8 cellular contexts compared by ENCODE assay signal in genomic region chr1:53947172-53947835, GRCh38. TPM values are rescaled to one million over a fixed set of nuclear protein-coding genes. Genes with fewer than 3 reads are reported as not detected.
DNase-seq lines count a peak whose midpoint lies in the region; ATAC-seq and TF ChIP-seq lines count a peak whose summit lies in the region.

No MANE protein-coding gene starts in this region.

- H3K4me3 ChIP-seq in GM23248 = peak overlapping the region; percentile 92
- peak overlapping the region; percentile 79 to 96 (median 84) for H3K4me3 ChIP-seq in esophagus squamous epithelium
- peak overlapping the region; percentile 78 for H3K4me3 ChIP-seq in retinal pigment epithelial cell (ENCODE audit: low read length)

- H2AFZ ChIP-seq in GM23248 = no peak overlapping the region

- TF ChIP-seq POLR2A in esophagus squamous epithelium (IDR thresholded peaks at IDR 0.05) = no peak

- H3K79me2 ChIP-seq in GM23248 (ENCODE audit: insufficient read depth) = peaks cover 92% of the 10 kb centered on the region

- in situ Hi-C loops in GM23248 (cut with MboI) = no loop called here

- peak overlapping the region; percentile 87 for H3K9ac ChIP-seq in GM23248

- no peaks in the 10 kb centered on the region for H3K27me3 ChIP-seq in GM23248 (replicated peaks; ENCODE audit: insufficient read depth)
- H3K27me3 ChIP-seq in esophagus squamous epithelium = no peaks in the 10 kb centered on the region

- CTCF ChIA-PET in RWPE1 (lab: Yijun Ruan, JAX) = interaction anchor here (0.6 kb wide), 1 partner anchor 62 kb away, joined by 3 read pairs; no protein-coding TSS in a partner anchor

- H3K4me2 ChIP-seq in GM23248 (ENCODE audit: unreplicated experiment) = peak overlapping the region; percentile 90

- peaks cover 4% of the 10 kb centered on the region; the same call in 1 of the 2 replicates for H3K36me3 ChIP-seq in GM23248 (ENCODE audit: low read depth)
- H3K36me3 ChIP-seq in esophagus squamous epithelium = peaks cover 0 to 11% (median 5%) of the 10 kb centered on the region in 3 donors

- H3K4me1 ChIP-seq in GM23248 (ENCODE audit: insufficient read depth) (peaks cover 25% of the 10 kb centered on the region), esophagus squamous epithelium (peaks cover 14 to 53% (median 21%) of the 10 kb centered on the region in 3 donors)

- no peaks in the 10 kb centered on the region for H3K9me3 ChIP-seq in GM23248 (ENCODE audit: low read depth)
- no peaks in the 10 kb centered on the region for H3K9me3 ChIP-seq in esophagus squamous epithelium

- intact Hi-C loops in esophagus squamous epithelium (cut with DNase I) = loop anchor here (5.0 kb wide), 1 partner anchor 70 kb away; no protein-coding TSS in a partner anchor

- H4K20me1 ChIP-seq in GM23248 (ENCODE audit: insufficient read depth) = no peaks in the 10 kb centered on the region

- H3F3A ChIP-seq in GM23248 (ENCODE audit: insufficient read depth) = no peaks in the 10 kb centered on the region

- peaks cover 6% of the 10 kb centered on the region; the same call in 1 of the 2 replicates for H3K9me2 ChIP-seq in GM23248 (ENCODE audit: insufficient read depth)

- H3K27ac ChIP-seq in GM23248 (peak overlapping the region; percentile 69; the same call in 1 of the 2 replicates), RWPE1 (peak overlapping the region; percentile 90), esophagus squamous epithelium (peak overlapping the region; percentile 91 to 96 (median 94))

- POLR2A ChIA-PET in RWPE1 (lab: Yijun Ruan, JAX; ENCODE audit: low non-redundant PET) = no interaction called here

- TF ChIP-seq CTCF in RWPE1 (conservative IDR thresholded peaks at IDR 0.05; ENCODE audit: low read depth) (no peak), esophagus squamous epithelium (IDR thresholded peaks at IDR 0.05) (no peak), retinal pigment epithelial cell (conservative IDR thresholded peaks at IDR 0.05; ENCODE audit: low read depth, low read length) (no peak)

- DNase-seq in GM23248 (peak; percentile 32), RWPE1 (ENCODE audit: low spot score) (no peak), esophagus squamous epithelium (lab: John Stamatoyannopoulos, UW) (no peak), retinal pigment epithelial cell (ENCODE audit: low read depth) (no peak), hepatic stellate cell (ENCODE audit: low spot score) (no peak), mesenteric fat pad (ENCODE audit: low spot score) (no peak), A172 (ENCODE audit: low spot score) (no peak)

- ATAC-seq in GM21381 (IDR thresholded peaks at IDR 0.05; ENCODE audit: unreplicated experiment) = no peak

- 22 to 40% methylated on average over 3 to 6 of the region's 6 CpGs for whole genome bisulfite sequencing in GM23248 (ENCODE audit: low coverage in 1 of 2, low lambda C conversion rate in 2 of 2, missing lambda C conversion rate in 2 of 2), 2 experiments
- 37 to 47% methylated on average over 6 of the region's 6 CpGs for WGBS in esophagus squamous epithelium, 2 donors

RNA-seq across cellular contexts. Expression of gene LRRC42, which starts 1.2 kb away (rescaled TPM):
- 41.8 and 42.0 TPM in 2 replicates for total RNA-seq in GM23248 (2014; rRNA removed; shearing (Covaris generic))
- polyA plus RNA-seq in GM23248 (2016; fragmentation: Nextera tagmentation; extraction: Ambion mirVana) = 44.6 and 46.9 TPM in 2 replicates
- 10 to 100 TPM; 18.7 to 24.3 (median 23.3) TPM for total RNA-seq in esophagus squamous epithelium
- total RNA-seq in mesenteric fat pad = 18.0 TPM
- 64.2 and 79.8 TPM in 2 replicates for total RNA-seq in A172 (2014; rRNA removed; shearing (Covaris generic))

RNA-seq across cellular contexts. Expression of gene IFT25, which starts 1.8 kb away (rescaled TPM):
- total RNA-seq in GM23248 (2014; rRNA removed; shearing (Covaris generic)) = 5.3 and 18.4 TPM in 2 replicates
- polyA plus RNA-seq in GM23248 (2016; fragmentation: Nextera tagmentation; extraction: Ambion mirVana) = 62.5 and 65.2 TPM in 2 replicates
- total RNA-seq in esophagus squamous epithelium (10 to 100 TPM; 11.7 to 24.6 (median 17.1) TPM), mesenteric fat pad (17.2 TPM)
- 48.2 and 69.7 TPM in 2 replicates for total RNA-seq in A172 (2014; rRNA removed; shearing (Covaris generic))

RNA-seq across cellular contexts. Expression of gene DIO1, which starts 53.3 kb away (rescaled TPM):
- total RNA-seq in GM23248 (2014; rRNA removed; shearing (Covaris generic)) = not detected in 2 replicates
- polyA plus RNA-seq in GM23248 (2016; fragmentation: Nextera tagmentation; extraction: Ambion mirVana) = not detected in 2 replicates
- total RNA-seq in esophagus squamous epithelium (not detected), mesenteric fat pad (not detected)
- total RNA-seq in A172 (2014; rRNA removed; shearing (Covaris generic)) = not detected in 2 replicates

RNA-seq across cellular contexts. Expression of gene YIPF1, which starts 57.7 kb away (rescaled TPM):
- total RNA-seq in GM23248 (2014; rRNA removed; shearing (Covaris generic)) = 19.9 and 21.0 TPM in 2 replicates
- 23.4 and 24.4 TPM in 2 replicates for polyA plus RNA-seq in GM23248 (2016; fragmentation: Nextera tagmentation; extraction: Ambion mirVana)
- total RNA-seq in esophagus squamous epithelium (10 to 100 TPM; 15.8 to 25.3 (median 17.0) TPM), mesenteric fat pad (22.3 TPM)
- total RNA-seq in A172 (2014; rRNA removed; shearing (Covaris generic)) = 22.4 and 24.8 TPM in 2 replicates
